Comparison of ENCODE assay signal across 34 cellular contexts in genomic region chr10:116817780-116818343, GRCh38. TPM values are rescaled to one million over a fixed set of nuclear protein-coding genes. Genes with fewer than 3 reads are reported as not detected.
"Had no signal": no experiment of that assay in that cellular context is flagged by ENCODE, and none has a peak within 500 bp of the region (broad histone marks: within the 10 kb centered on the region; RNA-seq: fewer than 3 reads in every experiment).

No MANE protein-coding gene starts in this region.

- H3K36me3 Mint-ChIP-seq: activated CD4-positive, alpha-beta memory T cell treated with anti-CD3 and anti-CD28 coated beads for 36 hours; activated CD8-positive, alpha-beta memory T cell treated with anti-CD3 and anti-CD28 coated beads, Interleukin-2, amount 10 ng/mL, durations not matched to agents 7 days and 5 days; activated naive CD4-positive, alpha-beta T cell treated with anti-CD3 and anti-CD28 coated beads, Interleukin-2, amount 10 ng/mL, durations not matched to agents 7 days and 5 days; activated naive CD4-positive, alpha-beta T cell treated with anti-CD3 and anti-CD28 coated beads, Interleukin-2, amount 50 U/mL, for 72 hours; activated naive CD8-positive, alpha-beta T cell treated with anti-CD3 and anti-CD28 coated beads, Interleukin-2, amount 10 ng/mL, durations not matched to agents 7 days and 5 days had no signal

- H3K4me3 ChIP-seq: ascending aorta, breast epithelium, cardiac muscle cell, coronary artery, dorsolateral prefrontal cortex, esophagus muscularis mucosa, gastroesophageal sphincter had no signal

- DNase-seq: activated CD4-positive, alpha-beta memory T cell treated with anti-CD3 and anti-CD28 coated beads for 36 hours; activated CD4-positive, alpha-beta T cell treated with anti-CD3 and anti-CD28 coated beads for 36 hours; activated CD4-positive, alpha-beta T cell treated with anti-CD3 and anti-CD28 coated beads, Interleukin-2, amount 10 ng/mL, durations not matched to agents 24 days and 14 days; activated CD4-positive, CD25-positive, alpha-beta regulatory T cell; activated CD4-positive, CD25-positive, alpha-beta regulatory T cell treated with anti-CD3 and anti-CD28 coated beads, Interleukin-2, amount 50 U/mL, for 72 hours; activated CD8-positive, alpha-beta memory T cell treated with anti-CD3 and anti-CD28 coated beads, Interleukin-2, amount 10 ng/mL, durations not matched to agents 7 days and 5 days; activated CD8-positive, alpha-beta memory T cell treated with anti-CD3 and anti-CD28 coated beads, Interleukin-2, amount 50 U/mL, for 4 hours; activated CD8-positive, alpha-beta T cell treated with anti-CD3 and anti-CD28 coated beads, Interleukin-2, amount 10 ng/mL, durations not matched to agents 7 days and 5 days; activated gamma-delta T cell; activated naive CD4-positive, alpha-beta T cell; activated naive CD4-positive, alpha-beta T cell treated with anti-CD3 and anti-CD28 coated beads, Interleukin-2, amount 10 ng/mL, durations not matched to agents 7 days and 5 days; activated naive CD8-positive, alpha-beta T cell treated with anti-CD3 and anti-CD28 coated beads, Interleukin-2, amount 10 ng/mL, durations not matched to agents 7 days and 5 days; activated T-cell treated with anti-CD3 and anti-CD28 coated beads, Interleukin-2, amount 50 U/mL, for 1 hour; activated T-cell treated with anti-CD3 and anti-CD28 coated beads, Interleukin-2, amount 50 U/mL, for 72 hours; dorsolateral prefrontal cortex; effector memory CD4-positive, alpha-beta T cell; erythroblast; foreskin melanocyte; T-helper 1 cell; T-helper 17 cell; T1000 had no signal

- H3K27me3 ChIP-seq: ascending aorta had no signal

- ATAC-seq: activated CD4-positive, alpha-beta T cell treated with anti-CD3 and anti-CD28 coated beads for 36 hours; activated CD8-positive, alpha-beta memory T cell treated with anti-CD3 and anti-CD28 coated beads, Interleukin-2, amount 10 ng/mL, durations not matched to agents 7 days and 5 days; activated CD8-positive, alpha-beta T cell treated with anti-CD3 and anti-CD28 coated beads, Interleukin-2, amount 10 ng/mL, durations not matched to agents 7 days and 5 days; activated naive CD4-positive, alpha-beta T cell treated with anti-CD3 and anti-CD28 coated beads, Interleukin-2, amount 50 U/mL, for 72 hours; activated T-cell treated with anti-CD3 and anti-CD28 coated beads, Interleukin-2, amount 50 U/mL, for 72 hours; gastroesophageal sphincter; T-helper 17 cell had no signal

- H3K4me3 Mint-ChIP-seq: activated CD4-positive, alpha-beta memory T cell treated with anti-CD3 and anti-CD28 coated beads for 36 hours; activated CD4-positive, alpha-beta T cell treated with anti-CD3 and anti-CD28 coated beads for 36 hours; activated CD4-positive, alpha-beta T cell treated with anti-CD3 and anti-CD28 coated beads, Interleukin-2, amount 10 ng/mL, durations not matched to agents 24 days and 14 days; activated CD8-positive, alpha-beta memory T cell treated with anti-CD3 and anti-CD28 coated beads, Interleukin-2, amount 10 ng/mL, durations not matched to agents 7 days and 5 days; activated CD8-positive, alpha-beta T cell treated with anti-CD3 and anti-CD28 coated beads, Interleukin-2, amount 10 ng/mL, durations not matched to agents 7 days and 5 days; activated naive CD4-positive, alpha-beta T cell treated with anti-CD3 and anti-CD28 coated beads, Interleukin-2, amount 10 ng/mL, durations not matched to agents 7 days and 5 days; activated naive CD8-positive, alpha-beta T cell treated with anti-CD3 and anti-CD28 coated beads, Interleukin-2, amount 10 ng/mL, durations not matched to agents 7 days and 5 days; activated T-cell treated with anti-CD3 and anti-CD28 coated beads, Interleukin-2, amount 50 U/mL, for 72 hours; brain; central memory CD8-positive, alpha-beta T cell; dendritic cell treated with granulocyte-macrophage colony-stimulating factor and Interleukin-4, amounts not matched to agents 40 ng/mL and 50 ng/mL, for 4 days; T-helper 17 cell; T-helper 2 cell treated with Interferon-gamma antibody and Interleukin-4, amounts not matched to agents 5 μg/mL and 100 μg/mL, for 36 hours had no signal

- H3K4me1 ChIP-seq: ascending aorta, breast epithelium, esophagus muscularis mucosa, gastroesophageal sphincter had no signal

- H3K27ac Mint-ChIP-seq: activated CD4-positive, alpha-beta memory T cell treated with anti-CD3 and anti-CD28 coated beads for 36 hours; activated CD4-positive, alpha-beta T cell treated with anti-CD3 and anti-CD28 coated beads for 36 hours; activated CD4-positive, alpha-beta T cell treated with anti-CD3 and anti-CD28 coated beads, Interleukin-2, amount 10 ng/mL, durations not matched to agents 24 days and 14 days; activated CD8-positive, alpha-beta memory T cell treated with anti-CD3 and anti-CD28 coated beads, Interleukin-2, amount 10 ng/mL, durations not matched to agents 7 days and 5 days; activated CD8-positive, alpha-beta T cell treated with anti-CD3 and anti-CD28 coated beads, Interleukin-2, amount 10 ng/mL, durations not matched to agents 7 days and 5 days; activated naive CD4-positive, alpha-beta T cell treated with anti-CD3 and anti-CD28 coated beads, Interleukin-2, amount 10 ng/mL, durations not matched to agents 7 days and 5 days; activated naive CD4-positive, alpha-beta T cell treated with anti-CD3 and anti-CD28 coated beads, Interleukin-2, amount 50 U/mL, for 72 hours; activated naive CD8-positive, alpha-beta T cell treated with anti-CD3 and anti-CD28 coated beads, Interleukin-2, amount 10 ng/mL, durations not matched to agents 7 days and 5 days; activated T-cell treated with anti-CD3 and anti-CD28 coated beads, Interleukin-2, amount 50 U/mL, for 72 hours; brain; dendritic cell treated with granulocyte-macrophage colony-stimulating factor and Interleukin-4, amounts not matched to agents 40 ng/mL and 50 ng/mL, for 4 days; T-helper 17 cell; T-helper 2 cell treated with Interferon-gamma antibody and Interleukin-4, amounts not matched to agents 5 μg/mL and 100 μg/mL, for 36 hours had no signal

- H3K9me3 Mint-ChIP-seq: activated CD4-positive, alpha-beta memory T cell treated with anti-CD3 and anti-CD28 coated beads for 36 hours; central memory CD8-positive, alpha-beta T cell; dendritic cell treated with granulocyte-macrophage colony-stimulating factor and Interleukin-4, amounts not matched to agents 40 ng/mL and 50 ng/mL, for 4 days; T-helper 2 cell treated with Interferon-gamma antibody and Interleukin-4, amounts not matched to agents 5 μg/mL and 100 μg/mL, for 36 hours had no signal

- H3K36me3 ChIP-seq: ascending aorta, breast epithelium, cardiac muscle cell had no signal

- H3K27ac ChIP-seq: ascending aorta, breast epithelium, cardiac muscle cell, coronary artery, dorsolateral prefrontal cortex, esophagus muscularis mucosa, gastroesophageal sphincter had no signal

- H3K9me3 ChIP-seq: breast epithelium had no signal

- H3K4me1 Mint-ChIP-seq: activated CD4-positive, alpha-beta T cell treated with anti-CD3 and anti-CD28 coated beads for 36 hours; activated CD4-positive, alpha-beta T cell treated with anti-CD3 and anti-CD28 coated beads, Interleukin-2, amount 10 ng/mL, durations not matched to agents 24 days and 14 days; activated CD8-positive, alpha-beta memory T cell treated with anti-CD3 and anti-CD28 coated beads, Interleukin-2, amount 10 ng/mL, durations not matched to agents 7 days and 5 days; activated naive CD4-positive, alpha-beta T cell treated with anti-CD3 and anti-CD28 coated beads, Interleukin-2, amount 10 ng/mL, durations not matched to agents 7 days and 5 days; activated naive CD8-positive, alpha-beta T cell treated with anti-CD3 and anti-CD28 coated beads, Interleukin-2, amount 10 ng/mL, durations not matched to agents 7 days and 5 days; central memory CD8-positive, alpha-beta T cell; T-helper 17 cell had no signal

- H3K27me3 Mint-ChIP-seq: activated CD8-positive, alpha-beta memory T cell treated with anti-CD3 and anti-CD28 coated beads, Interleukin-2, amount 10 ng/mL, durations not matched to agents 7 days and 5 days had no signal

RNA-seq across cellular contexts. Expression of gene ENO4, which starts 31.4 kb away (rescaled TPM):
- total RNA-seq: activated CD4-positive, alpha-beta memory T cell treated with anti-CD3 and anti-CD28 coated beads for 36 hours; activated CD4-positive, alpha-beta T cell treated with anti-CD3 and anti-CD28 coated beads for 36 hours; activated CD4-positive, alpha-beta T cell treated with anti-CD3 and anti-CD28 coated beads, Interleukin-2, amount 10 ng/mL, durations not matched to agents 24 days and 14 days; activated CD8-positive, alpha-beta memory T cell treated with anti-CD3 and anti-CD28 coated beads for 36 hours; activated CD8-positive, alpha-beta memory T cell treated with anti-CD3 and anti-CD28 coated beads, Interleukin-2, amount 10 ng/mL, durations not matched to agents 7 days and 5 days; activated CD8-positive, alpha-beta T cell treated with anti-CD3 and anti-CD28 coated beads, Interleukin-2, amount 10 ng/mL, durations not matched to agents 7 days and 5 days; activated naive CD4-positive, alpha-beta T cell treated with anti-CD3 and anti-CD28 coated beads, Interleukin-2, amount 50 U/mL, for 72 hours; activated naive CD8-positive, alpha-beta T cell treated with anti-CD3 and anti-CD28 coated beads, Interleukin-2, amount 10 ng/mL, durations not matched to agents 7 days and 5 days; activated T-cell treated with anti-CD3 and anti-CD28 coated beads, Interleukin-2, amount 50 U/mL, for 72 hours; ascending aorta; glomerular endothelial cell; T-helper 17 cell had no signal
